ENCODE assay signal across 8 cellular contexts in the genomic region with DNA sequence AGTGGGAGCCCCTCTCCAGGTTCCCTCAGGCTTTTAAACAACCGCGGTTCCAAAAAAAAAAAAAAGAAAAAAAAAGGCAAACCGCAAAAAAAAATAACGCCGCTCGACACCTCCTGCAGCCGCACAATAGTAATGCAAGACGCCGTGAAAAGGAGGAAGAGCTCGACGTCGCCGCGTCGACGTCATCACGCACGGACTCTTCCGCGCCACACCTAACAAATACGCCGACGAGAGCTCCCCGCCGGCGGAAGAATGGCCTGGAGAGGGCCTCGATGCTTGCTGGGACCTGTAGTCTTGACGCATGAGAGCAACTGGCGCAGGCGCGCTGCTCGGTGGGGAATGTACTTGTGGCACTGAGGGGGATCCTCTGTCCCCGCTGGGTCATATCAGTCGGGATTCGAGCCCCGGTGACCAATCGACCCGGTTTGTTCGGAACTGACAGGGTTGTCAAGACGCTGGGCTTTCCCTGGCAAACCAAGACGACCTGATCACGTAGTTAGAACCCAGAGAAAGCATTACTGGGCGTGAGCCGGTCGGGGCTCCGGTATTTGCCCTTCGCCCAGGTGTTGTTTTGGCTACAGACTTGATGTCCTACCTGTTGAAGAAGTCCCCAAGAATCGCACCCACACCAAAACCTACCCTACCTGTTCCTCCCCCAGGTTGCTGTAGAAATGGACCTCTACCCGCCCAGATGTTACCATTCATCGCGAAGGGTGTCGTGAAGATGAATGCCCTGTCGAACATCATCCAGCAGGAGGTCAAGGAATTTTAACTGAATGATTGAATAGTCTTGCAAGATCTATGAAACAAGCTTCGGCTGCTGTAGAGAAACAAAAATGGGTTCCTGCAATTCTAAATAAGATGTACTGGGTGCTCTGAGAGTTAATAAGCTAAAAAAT. TPM values are rescaled to one million over a fixed set of nuclear protein-coding genes. Genes with fewer than 3 reads are reported as not detected.
A peak's percentile ranks its signal among the peaks of the same experiment; 100 is the strongest.
DNase-seq lines count a peak whose midpoint lies in the region; ATAC-seq, FAIRE-seq and TF ChIP-seq lines count a peak whose summit lies in the region.

A gene (minus strand): TSS at position 131 of the 899 bp plus-strand sequence. CDS start 166 bp downstream, outside the sequence.

- TF ChIP-seq EP300 in tibial nerve (IDR thresholded peaks at IDR 0.05): peak; percentile 81 to 97

- peak; percentile 99 for ATAC-seq in HG02642 (IDR thresholded peaks at IDR 0.05; ENCODE audit: poor library complexity, unreplicated experiment)
- ATAC-seq in Right ventricle myocardium inferior: peak; percentile 99
- peak; percentile 93 to 97 (median 95) for ATAC-seq in pancreas

- peak within 1 kb of the TSS; percentile 96 for H3K4me2 ChIP-seq in SU-DHL-6 (ENCODE audit: low read depth, low read length, poor library complexity, severe bottlenecking)

- H3K27me3 ChIP-seq in SU-DHL-6 (ENCODE audit: low read length): no peaks in the 10 kb centered on the region
- no peaks in the 10 kb centered on the region for H3K27me3 ChIP-seq in pancreas
- H3K27me3 ChIP-seq in tibial nerve: no peaks in the 10 kb centered on the region

- FAIRE-seq in pancreas (lab: Jason Lieb, UNC): peak; percentile 97

- H3K79me2 ChIP-seq in SU-DHL-6 (ENCODE audit: insufficient read depth, low read length): peaks cover 21% of the 10 kb centered on the region

- H3K4me1 ChIP-seq in pancreas (peaks cover 9 to 40% (median 28%) of the 10 kb centered on the region in 3 donors), tibial nerve (peaks cover 3 to 45% (median 20%) of the 10 kb centered on the region in 4 donors)

- intact Hi-C loops in Right ventricle myocardium inferior (cut with DNase I): loop anchor here (5.0 kb wide), 1 partner anchor 262 kb away; a partner anchor contains a TSS
- intact Hi-C loops in pancreas (cut with DNase I): loop anchor here in 2 of 3 donors (10.0 kb wide), 2 partner anchors 254 to 264 kb away; a partner anchor contains a TSS

- H2AFZ ChIP-seq in SU-DHL-6 (ENCODE audit: low read depth, low read length, severe bottlenecking): peak within 1 kb of the TSS; percentile 99

- H3K9me3 ChIP-seq in SU-DHL-6 (ENCODE audit: insufficient read depth, low read length): no peaks in the 10 kb centered on the region
- H3K9me3 ChIP-seq in pancreas: no peaks in the 10 kb centered on the region
- H3K9me3 ChIP-seq in tibial nerve: no peaks in the 10 kb centered on the region

- H3K36me3 ChIP-seq in SU-DHL-6 (ENCODE audit: low read length): peaks cover 7% of the 10 kb centered on the region; the same call in 1 of the 2 replicates
- no peaks in the 10 kb centered on the region for H3K36me3 ChIP-seq in pancreas
- H3K36me3 ChIP-seq in tibial nerve: peaks cover 0 to 4% (median 0%) of the 10 kb centered on the region in 3 donors

- H3K4me3 ChIP-seq in GM12864 (ENCODE audit: low read depth, low read length): peak within 1 kb of the TSS; percentile 74
- H3K4me3 ChIP-seq in SU-DHL-6 (ENCODE audit: insufficient read depth, low read length, poor library complexity, severe bottlenecking): peak within 1 kb of the TSS; percentile 90
- peak within 1 kb of the TSS; percentile 32 to 59 (median 52) for H3K4me3 ChIP-seq in pancreas
- H3K4me3 ChIP-seq in tibial nerve: peak within 1 kb of the TSS; percentile 70 to 89 (median 79)

- H3F3A ChIP-seq in SU-DHL-6 (ENCODE audit: insufficient read depth): peaks cover 6% of the 10 kb centered on the region; the same call in 1 of the 2 replicates

- TF ChIP-seq CTCF in GM12864 (IDR thresholded peaks at IDR 0.05; ENCODE audit: low read depth, low read length, missing control alignments) (peak; percentile 34), SU-DHL-6 (IDR thresholded peaks at IDR 0.05; ENCODE audit: insufficient read depth, low read length, poor library complexity, severe bottlenecking) (peak; percentile 21), pancreas (IDR thresholded peaks at IDR 0.05) (peak in 2 of 4 donors; percentile 16 to 35), tibial nerve (IDR thresholded peaks at IDR 0.05) (peak; percentile 6 to 39 (median 38))

- DNase-seq in GM12864 (ENCODE audit: low read depth) (peak; percentile 97), NCI-H1105 treated with DMSO at 0.1 percent for 48 hours (lab: John Stamatoyannopoulos, UW) (peak; percentile 91), Right ventricle myocardium inferior (ENCODE audit: missing footprints) (peak; percentile 100), pancreas (peak; percentile 95 to 98 (median 98)), tibial nerve (ENCODE audit: low spot score in 2 of 2) (peak; percentile 93)
- DNase-seq in activated naive CD8-positive, alpha-beta T cell treated with anti-CD3 and anti-CD28 coated beads, Interleukin-2, amount 50 U/mL, for 16 hours (ENCODE audit: low read depth, low spot score): peak; percentile 90

- H3K9me2 ChIP-seq in SU-DHL-6 (replicated peaks; ENCODE audit: insufficient read depth, low read length): no peaks in the 10 kb centered on the region

- peak; percentile 83 to 89 for TF ChIP-seq POLR2A in tibial nerve (IDR thresholded peaks at IDR 0.05)

- H3K27ac ChIP-seq in SU-DHL-6 (ENCODE audit: low read depth, low read length) (peak within 1 kb of the TSS; percentile 69), pancreas (peak within 1 kb of the TSS; percentile 86 to 97 (median 90)), tibial nerve (peak within 1 kb of the TSS; percentile 90 to 97 (median 92))

- H4K20me1 ChIP-seq in SU-DHL-6 (ENCODE audit: low read depth, low read length): no peaks in the 10 kb centered on the region

- 0% methylated on average over 54 of the region's 54 CpGs for WGBS in pancreas, 2 donors
- 1 to 2% methylated on average over 54 of the region's 54 CpGs for WGBS in tibial nerve, 2 donors

- H3K9ac ChIP-seq in SU-DHL-6 (ENCODE audit: low read length): peak within 1 kb of the TSS; percentile 95

RNA-seq across cellular contexts. Expression of the gene that starts here (rescaled TPM):
- total RNA-seq in Right ventricle myocardium inferior: 19.4 TPM
- total RNA-seq in pancreas: 10 to 100 TPM; 11.2 to 17.0 (median 12.2) TPM
- polyA plus RNA-seq in pancreas: 10 to 100 TPM in 1 of 2 donors, 1 to 10 TPM in 1; 7.2 to 10.7 TPM
- 10 to 100 TPM; 20.4 to 25.6 (median 24.7) TPM for total RNA-seq in tibial nerve

Comparison
In these comparisons a context has a peak if more than half of its experiments do, and no peak if none do; other contexts are left out.
1. Peak in every context shown above with its lines: DNase-seq, ATAC-seq, H3K4me3 ChIP-seq and H3K27ac ChIP-seq.